In the genomic region with DNA sequence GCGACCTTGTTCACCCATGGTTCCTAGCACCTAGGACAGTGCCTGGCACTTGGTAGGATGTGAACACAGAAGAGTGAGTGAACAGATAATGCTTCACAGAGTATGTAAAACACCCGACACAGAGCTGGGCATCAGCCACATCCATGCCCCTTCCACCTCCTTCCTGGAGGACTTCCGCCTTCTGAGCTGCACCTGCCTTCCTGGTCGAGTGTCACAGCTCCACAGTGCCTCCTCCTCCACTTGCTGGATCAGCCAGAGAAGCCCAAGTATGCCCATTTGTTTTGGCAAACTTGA, we compare ENCODE assay signal across 20 cellular contexts.
"Had no signal": no experiment of that assay in that cellular context is flagged by ENCODE, and none has a peak within 500 bp of the region (broad histone marks: within the 10 kb centered on the region; RNA-seq: fewer than 3 reads in every experiment).

No MANE protein-coding gene starts in this region.

- ATAC-seq: gastroesophageal sphincter; left ventricle myocardium superior; naive thymus-derived CD4-positive, alpha-beta T cell; sciatic nerve; stimulated activated naive B cell treated with anti-CD40 and anti-IgM and Interleukin-4, amounts not matched to agents 10 μg/mL and 1 μg/mL and 100 μg/mL, for 72 hours; stimulated activated naive CD8-positive, alpha-beta T cell treated with anti-CD3 and anti-CD28 coated beads, Interleukin-15, amount 100 ng/mL, for 72 hours; upper lobe of right lung had no signal

- H3K4me3 ChIP-seq: esophagus squamous epithelium, gastroesophageal sphincter, spleen, testis, tibial nerve, upper lobe of right lung, vagina had no signal

- H3K27ac ChIP-seq: esophagus squamous epithelium, gastroesophageal sphincter, spleen, testis, tibial nerve, upper lobe of right lung, vagina had no signal

- H3K4me3 Mint-ChIP-seq: naive thymus-derived CD4-positive, alpha-beta T cell; nephron progenitor cell; stimulated activated naive B cell treated with anti-CD40 and anti-IgM and Interleukin-4, amounts not matched to agents 10 μg/mL and 1 μg/mL and 100 μg/mL, for 72 hours; stimulated activated naive CD8-positive, alpha-beta T cell treated with anti-CD3 and anti-CD28 coated beads, Interleukin-15, amount 100 ng/mL, for 72 hours had no signal

- H3K9me3 ChIP-seq: esophagus squamous epithelium, gastroesophageal sphincter, spleen, testis, tibial nerve, upper lobe of right lung, vagina had no signal

- H3K9me3 Mint-ChIP-seq: naive thymus-derived CD4-positive, alpha-beta T cell; nephron progenitor cell; stimulated activated naive CD8-positive, alpha-beta T cell treated with anti-CD3 and anti-CD28 coated beads, Interleukin-15, amount 100 ng/mL, for 72 hours had no signal

- H3K27ac Mint-ChIP-seq: naive thymus-derived CD4-positive, alpha-beta T cell; nephron progenitor cell; stimulated activated naive B cell treated with anti-CD40 and anti-IgM and Interleukin-4, amounts not matched to agents 10 μg/mL and 1 μg/mL and 100 μg/mL, for 72 hours; stimulated activated naive CD8-positive, alpha-beta T cell treated with anti-CD3 and anti-CD28 coated beads, Interleukin-15, amount 100 ng/mL, for 72 hours had no signal

- H3K36me3 ChIP-seq: esophagus squamous epithelium, gastroesophageal sphincter, spleen, tibial nerve, upper lobe of right lung, vagina had no signal

- H3K27me3 Mint-ChIP-seq: stimulated activated naive B cell treated with anti-CD40 and anti-IgM and Interleukin-4, amounts not matched to agents 10 μg/mL and 1 μg/mL and 100 μg/mL, for 72 hours; stimulated activated naive CD8-positive, alpha-beta T cell treated with anti-CD3 and anti-CD28 coated beads, Interleukin-15, amount 100 ng/mL, for 72 hours had no signal

- DNase-seq: effector memory CD4-positive, alpha-beta T cell; esophagus squamous epithelium; foreskin fibroblast; glutamatergic neuron; left ventricle myocardium superior; mesendoderm; naive thymus-derived CD4-positive, alpha-beta T cell; nephron progenitor cell; stimulated activated CD4-positive, alpha-beta T cell treated with anti-CD3 and anti-CD28 coated beads, Interleukin-15, amount 100 ng/mL, for 24 hours; stimulated activated CD4-positive, alpha-beta T cell treated with anti-CD3 and anti-CD28 coated beads, Interleukin-1b, Interleukin-23, amount 100 ng/mL, for 48 hours; stimulated activated CD4-positive, alpha-beta T cell treated with anti-CD3 and anti-CD28 coated beads, Interleukin-4, amount 100 ng/mL, for 24 hours; stimulated activated naive B cell treated with anti-CD40 and anti-IgM and Interleukin-4, amounts not matched to agents 10 μg/mL and 1 μg/mL and 100 μg/mL, for 72 hours; stimulated activated naive CD8-positive, alpha-beta T cell treated with anti-CD3 and anti-CD28 coated beads, Interleukin-15, amount 100 ng/mL, for 72 hours; testis had no signal
